Comparison of ENCODE assay signal across 24 cellular contexts in the genomic region with DNA sequence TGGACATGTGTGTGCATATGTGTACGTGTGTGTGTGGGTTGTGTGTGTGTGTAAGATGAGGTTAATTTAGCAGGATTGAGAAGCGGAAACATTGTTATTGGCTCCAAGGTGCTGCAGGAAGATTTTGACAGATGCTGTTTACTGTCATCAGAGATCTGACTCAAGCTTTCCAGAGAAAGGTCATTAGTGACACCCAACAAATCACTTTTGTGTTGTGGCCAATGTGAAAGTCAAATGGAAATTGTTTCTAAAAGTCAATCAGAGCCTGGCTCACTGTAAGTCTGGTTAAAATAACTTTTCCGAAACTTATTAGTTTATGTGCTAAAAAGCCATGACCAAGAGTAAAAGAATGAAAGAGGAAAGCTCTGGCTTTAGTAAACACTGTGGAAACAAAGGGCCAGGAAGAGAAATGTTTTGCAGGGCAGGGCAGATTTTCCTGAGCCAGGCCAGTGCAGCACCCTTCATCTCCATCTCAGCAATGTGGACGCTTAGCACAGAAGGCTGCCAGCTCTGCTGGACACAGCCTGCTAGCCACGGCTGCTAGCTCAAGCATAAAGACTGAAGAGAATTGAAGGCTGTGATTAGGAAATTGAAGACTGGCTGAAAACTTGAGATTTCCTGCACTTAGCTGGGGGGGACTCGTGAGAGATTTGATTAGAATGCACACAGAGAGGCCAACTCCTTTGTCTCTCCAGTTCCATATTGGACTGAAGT.
DNase-seq lines count a peak whose midpoint lies in the region; ATAC-seq and TF ChIP-seq lines count a peak whose summit lies in the region.
"Had no signal": no experiment of that assay in that cellular context is flagged by ENCODE, and none has a peak within 500 bp of the region (broad histone marks: within the 10 kb centered on the region; RNA-seq: fewer than 3 reads in every experiment).

No MANE protein-coding gene starts in this region.

- H3K36me3 ChIP-seq in GM23338 (ENCODE audit: insufficient read depth) (no peaks in the 10 kb centered on the region), testis (ENCODE audit: low read depth, missing control alignments) (no peaks in the 10 kb centered on the region)
- H3K36me3 ChIP-seq: brain microvascular endothelial cell, gastroesophageal sphincter, pancreas, upper lobe of left lung had no signal

- peak overlapping the region; percentile 40; the same call in 1 of the 2 replicates for H3K27ac Mint-ChIP-seq in GM23338
- peak overlapping the region; percentile 95 for H3K27ac Mint-ChIP-seq in nephron progenitor cell
- H3K27ac Mint-ChIP-seq: activated naive CD8-positive, alpha-beta T cell treated with anti-CD3 and anti-CD28 coated beads for 36 hours; activated T-helper 1 cell treated with anti-CD3 and anti-CD28 coated beads, Interleukin-12 subunit alpha, Interleukin-12 subunit beta, Interleukin-2, Interleukin-4 antibody, amounts not matched to agents 30 ng/mL and 10 ng/mL and 1 ng/mL, durations not matched to agents 14 hours and 24 hours and 36 hours; dendritic cell treated with granulocyte-macrophage colony-stimulating factor and Interleukin-4, amounts not matched to agents 40 ng/mL and 50 ng/mL, for 4 days; HFFc6 had no signal

- TF ChIP-seq CTCF in GM23338 (conservative IDR thresholded peaks at IDR 0.05; ENCODE audit: low read depth in 2 of 2) (no peak), nephron progenitor cell (IDR thresholded peaks at IDR 0.05) (no peak), testis (IDR thresholded peaks at IDR 0.05) (no peak)

- H3K9me3 Mint-ChIP-seq in GM23338 (peaks cover 3% of the 10 kb centered on the region; the same call in 1 of the 3 replicates), nephron progenitor cell (peaks cover 11% of the 10 kb centered on the region)
- H3K9me3 Mint-ChIP-seq: activated naive CD8-positive, alpha-beta T cell treated with anti-CD3 and anti-CD28 coated beads for 36 hours; activated T-helper 1 cell treated with anti-CD3 and anti-CD28 coated beads, Interleukin-12 subunit alpha, Interleukin-12 subunit beta, Interleukin-2, Interleukin-4 antibody, amounts not matched to agents 30 ng/mL and 10 ng/mL and 1 ng/mL, durations not matched to agents 14 hours and 24 hours and 36 hours; dendritic cell treated with granulocyte-macrophage colony-stimulating factor and Interleukin-4, amounts not matched to agents 40 ng/mL and 50 ng/mL, for 4 days had no signal

- H3K4me1 Mint-ChIP-seq in GM23338 (peaks cover 9% of the 10 kb centered on the region), nephron progenitor cell (peaks cover 54% of the 10 kb centered on the region)
- H3K4me1 Mint-ChIP-seq: activated naive CD8-positive, alpha-beta T cell treated with anti-CD3 and anti-CD28 coated beads for 36 hours had no signal

- no peak overlapping the region for H3K4me2 ChIP-seq in GM23338

- no peaks in the 10 kb centered on the region for H3F3A ChIP-seq in GM23338 (replicated peaks; ENCODE audit: low read depth)

- no peak for TF ChIP-seq POLR2A in testis (IDR thresholded peaks at IDR 0.05)

- no peaks in the 10 kb centered on the region for H3K9me3 ChIP-seq in testis
- H3K9me3 ChIP-seq: gastroesophageal sphincter, pancreas, upper lobe of left lung had no signal

- intact Hi-C loops in testis (cut with DNase I; ENCODE audit: low total_unique reads): no loop called here

- H3K4me1 ChIP-seq in GM23338 (ENCODE audit: insufficient read depth) (peaks cover 10% of the 10 kb centered on the region; the same call in 1 of the 2 replicates), testis (no peaks in the 10 kb centered on the region)
- H3K4me1 ChIP-seq: pancreas, upper lobe of left lung had no signal

- no peaks in the 10 kb centered on the region for H3K79me2 ChIP-seq in GM23338 (replicated peaks; ENCODE audit: insufficient read depth)

- H3K9me2 ChIP-seq in GM23338 (ENCODE audit: insufficient read depth): no peaks in the 10 kb centered on the region; the same call in 1 of the 2 replicates

- H3K27me3 Mint-ChIP-seq in GM23338 (ENCODE audit: insufficient read depth, low read depth, poor library complexity) (peaks cover 5% of the 10 kb centered on the region), nephron progenitor cell (ENCODE audit: low read depth, poor library complexity) (no peaks in the 10 kb centered on the region)

- WGBS in testis, 2 donors: 68 to 74% methylated on average over 6 of the region's 6 CpGs

- no peaks in the 10 kb centered on the region for H3K27me3 ChIP-seq in GM23338 (ENCODE audit: insufficient read depth)
- no peaks in the 10 kb centered on the region for H3K27me3 ChIP-seq in testis
- H3K27me3 ChIP-seq: brain microvascular endothelial cell, gastroesophageal sphincter, pancreas, upper lobe of left lung had no signal

- no peak for DNase-seq in GM23338 (ENCODE audit: low spot score)
- DNase-seq in NCI-H2227 treated with DMSO at 0.1 percent for 48 hours (lab: John Stamatoyannopoulos, UW): peak; percentile 56
- DNase-seq in ecto neural progenitor cell (ENCODE audit: low spot score): peak; percentile 80
- peak; percentile 28 for DNase-seq in nephron progenitor cell
- DNase-seq in DMS53 treated with DMSO at 0.1 percent for 48 hours (lab: John Stamatoyannopoulos, UW; ENCODE audit: unreplicated experiment): no peak
- DNase-seq in inferior parietal cortex (ENCODE audit: extremely low spot score): no peak
- no peak for DNase-seq in testis
- DNase-seq: activated naive CD8-positive, alpha-beta T cell treated with anti-CD3 and anti-CD28 coated beads for 36 hours; brain microvascular endothelial cell; HFFc6; KBM-7; NCI-H2081 treated with DMSO at 0.1 percent for 48 hours; NCI-H748 treated with DMSO at 0.1 percent for 48 hours; pancreas; stimulated activated CD4-positive, alpha-beta T cell treated with anti-CD3 and anti-CD28 coated beads, Interleukin-1b, Interleukin-23, amount 100 ng/mL, for 48 hours; stimulated activated naive CD8-positive, alpha-beta T cell treated with anti-CD3 and anti-CD28 coated beads, Interleukin-15, Interleukin-2, amounts not matched to agents 100 U/mL and 50 U/mL, for 24 hours; T1000; upper lobe of left lung had no signal

- H4K20me1 ChIP-seq in GM23338 (replicated peaks; ENCODE audit: insufficient read depth): no peaks in the 10 kb centered on the region

- H2AFZ ChIP-seq in GM23338: peak overlapping the region; percentile 77

- no peak overlapping the region for H3K4me3 Mint-ChIP-seq in GM23338
- H3K4me3 Mint-ChIP-seq in nephron progenitor cell: peak overlapping the region; percentile 11
- H3K4me3 Mint-ChIP-seq: activated naive CD8-positive, alpha-beta T cell treated with anti-CD3 and anti-CD28 coated beads for 36 hours; activated T-helper 1 cell treated with anti-CD3 and anti-CD28 coated beads, Interleukin-12 subunit alpha, Interleukin-12 subunit beta, Interleukin-2, Interleukin-4 antibody, amounts not matched to agents 30 ng/mL and 10 ng/mL and 1 ng/mL, durations not matched to agents 14 hours and 24 hours and 36 hours; dendritic cell treated with granulocyte-macrophage colony-stimulating factor and Interleukin-4, amounts not matched to agents 40 ng/mL and 50 ng/mL, for 4 days; HFFc6 had no signal

- ATAC-seq in GM23338: no peak; the same call in 2 of the 3 replicates
- no peak for ATAC-seq in GM19395 (IDR thresholded peaks at IDR 0.05; ENCODE audit: unreplicated experiment)
- ATAC-seq: esophagus mucosa; gastroesophageal sphincter; pancreas; stimulated activated naive CD8-positive, alpha-beta T cell treated with anti-CD3 and anti-CD28 coated beads, Interleukin-15, Interleukin-2, amounts not matched to agents 100 U/mL and 50 U/mL, for 24 hours had no signal

- H3K27ac ChIP-seq in GM23338 (ENCODE audit: low read depth): no peak overlapping the region
- no peak overlapping the region for H3K27ac ChIP-seq in testis
- H3K27ac ChIP-seq: brain microvascular endothelial cell, gastroesophageal sphincter, pancreas, SK-N-MC, upper lobe of left lung had no signal

- H3K36me3 Mint-ChIP-seq in GM23338 (ENCODE audit: low read depth) (0 out of 3 replicates have a peak, but pooled peaks cover 2% of the 10 kb centered on the region), nephron progenitor cell (ENCODE audit: low read depth) (no peaks in the 10 kb centered on the region)
- H3K36me3 Mint-ChIP-seq: activated naive CD8-positive, alpha-beta T cell treated with anti-CD3 and anti-CD28 coated beads for 36 hours had no signal

- H3K4me3 ChIP-seq in GM23338 (no peak overlapping the region), testis (no peak overlapping the region)
- H3K4me3 ChIP-seq: gastroesophageal sphincter, pancreas, SK-N-MC, upper lobe of left lung had no signal

Comparison
In these comparisons a context has a peak if more than half of its experiments do, and no peak if none do; other contexts are left out.
1. DNase-seq: peak in NCI-H2227 treated with DMSO at 0.1 percent for 48 hours (single experiment), ecto neural progenitor cell (single experiment) and nephron progenitor cell (single experiment); none in GM23338 (single experiment), DMS53 treated with DMSO at 0.1 percent for 48 hours (single experiment), inferior parietal cortex (single experiment) and testis (single experiment).